8 cellular contexts compared by ENCODE assay signal in genomic region chr3:115702598-115702997, GRCh38.
"Had no signal": no experiment of that assay in that cellular context is flagged by ENCODE, and none has a peak within 500 bp of the region (broad histone marks: within the 10 kb centered on the region; RNA-seq: fewer than 3 reads in every experiment).

No MANE protein-coding gene starts in this region.

- DNase-seq: GDM1, GF-D8 had no signal

- ATAC-seq: GM12878 had no signal

- H3K4me3 ChIP-seq: GM12878 had no signal

- FAIRE-seq: G401.6, GM12878, GM12891, GM12892, GM18507, GM19239 had no signal
